In the genomic region with DNA sequence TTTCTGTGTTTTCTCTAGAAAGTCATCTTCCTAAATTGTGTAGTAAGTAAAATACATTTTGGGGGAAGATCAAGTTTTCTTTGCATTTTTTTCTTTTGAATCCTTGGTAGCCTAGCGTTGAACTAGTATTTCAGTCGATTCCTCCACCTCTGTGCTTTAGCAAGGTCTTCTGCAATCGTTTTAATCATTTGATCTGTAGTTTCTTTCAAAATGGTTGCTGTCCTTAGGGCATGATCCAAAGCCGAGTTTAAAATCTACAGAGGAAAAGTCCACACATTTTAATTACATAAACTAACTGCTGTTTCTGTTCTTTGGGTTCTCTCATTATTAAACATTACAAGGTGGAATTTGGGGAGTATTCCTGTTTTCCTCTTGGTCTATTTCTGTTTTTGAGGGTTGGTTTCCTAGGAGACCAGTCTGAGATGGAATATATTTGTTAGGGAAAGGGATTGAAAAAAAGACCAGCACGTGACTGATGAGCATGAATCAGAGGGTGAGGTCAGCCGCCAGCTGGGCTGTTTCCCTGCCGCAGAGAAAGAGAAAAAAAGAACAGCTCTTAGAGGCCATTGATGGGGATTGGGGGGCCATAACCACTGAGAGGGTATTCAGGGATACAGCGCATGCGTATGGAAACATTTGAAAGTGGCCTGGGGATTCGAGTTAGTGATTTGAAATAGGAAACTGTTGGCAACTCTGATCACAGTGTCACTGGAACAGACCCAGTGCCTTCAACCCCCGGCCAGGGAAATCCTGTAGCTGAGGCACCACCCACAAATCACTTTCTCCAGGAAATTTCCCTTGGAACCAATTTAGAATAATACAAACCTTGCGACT, we compare ENCODE assay signal across 1 cellular context.
A peak's percentile ranks its signal among the peaks of the same experiment; 100 is the strongest.
TF ChIP-seq lines count a peak whose summit lies in the region.

No MANE protein-coding gene starts in this region.

TF ChIP-seq in H1, 55 proteins besides CTCF, POLR2A, EP300 and RAD21:
- no peak for TF ChIP-seq RXRA (IDR thresholded peaks at IDR 0.05; ENCODE audit: insufficient read depth, low read depth, low read length)
- TF ChIP-seq HDAC2 (IDR thresholded peaks at IDR 0.05; ENCODE audit: borderline replicate concordance in 1 of 2, low read depth in 2 of 2, low read length in 2 of 2) = no peak
- no peak for TF ChIP-seq CTBP2 (IDR thresholded peaks at IDR 0.05; ENCODE audit: borderline replicate concordance, insufficient read depth, insufficient read length, low read length)
- no peak for TF ChIP-seq BCL11A (IDR thresholded peaks at IDR 0.05; ENCODE audit: low read depth in 2 of 2, low read length in 2 of 2)
- peak; percentile 66; the same call in 1 of the 2 replicates for TF ChIP-seq JUND (IDR thresholded peaks at IDR 0.05; ENCODE audit: low read length)
- peak; percentile 88 for TF ChIP-seq YY1 (IDR thresholded peaks at IDR 0.05; ENCODE audit: low read depth, low read length)
- TF ChIP-seq, protein P1, sequence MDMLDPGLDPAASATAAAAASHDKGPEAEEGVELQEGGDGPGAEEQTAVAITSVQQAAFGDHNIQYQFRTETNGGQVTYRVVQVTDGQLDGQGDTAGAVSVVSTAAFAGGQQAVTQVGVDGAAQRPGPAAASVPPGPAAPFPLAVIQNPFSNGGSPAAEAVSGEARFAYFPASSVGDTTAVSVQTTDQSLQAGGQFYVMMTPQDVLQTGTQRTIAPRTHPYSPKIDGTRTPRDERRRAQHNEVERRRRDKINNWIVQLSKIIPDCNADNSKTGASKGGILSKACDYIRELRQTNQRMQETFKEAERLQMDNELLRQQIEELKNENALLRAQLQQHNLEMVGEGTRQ (IDR thresholded peaks at IDR 0.05; ENCODE audit: low read length) = peak; percentile 87
- TF ChIP-seq SP4 (IDR thresholded peaks at IDR 0.05; ENCODE audit: low read length) = no peak
- no peak for TF ChIP-seq SUZ12 (IDR thresholded peaks at IDR 0.05; ENCODE audit: low read length)
- no peak for TF ChIP-seq POU5F1 (IDR thresholded peaks at IDR 0.05; ENCODE audit: low read depth, low read length)
- TF ChIP-seq, protein P2, sequence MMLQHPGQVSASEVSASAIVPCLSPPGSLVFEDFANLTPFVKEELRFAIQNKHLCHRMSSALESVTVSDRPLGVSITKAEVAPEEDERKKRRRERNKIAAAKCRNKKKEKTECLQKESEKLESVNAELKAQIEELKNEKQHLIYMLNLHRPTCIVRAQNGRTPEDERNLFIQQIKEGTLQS (IDR thresholded peaks at IDR 0.05; ENCODE audit: insufficient read depth, low read depth, low read length) = 0 out of 2 replicates have a peak, but pooled peaks have one; percentile 44
- no peak for TF ChIP-seq EGR1 (IDR thresholded peaks at IDR 0.05; ENCODE audit: borderline replicate concordance, low read depth, low read length)
- TF ChIP-seq GABPA (IDR thresholded peaks at IDR 0.05; ENCODE audit: borderline replicate concordance, insufficient read depth, low read length) = no peak
- TF ChIP-seq RFX5 (IDR thresholded peaks at IDR 0.05; ENCODE audit: borderline replicate concordance, low read depth, low read length) = no peak
- TF ChIP-seq BRCA1 (IDR thresholded peaks at IDR 0.05; ENCODE audit: low read depth, low read length) = no peak
- TF ChIP-seq, protein P3, sequence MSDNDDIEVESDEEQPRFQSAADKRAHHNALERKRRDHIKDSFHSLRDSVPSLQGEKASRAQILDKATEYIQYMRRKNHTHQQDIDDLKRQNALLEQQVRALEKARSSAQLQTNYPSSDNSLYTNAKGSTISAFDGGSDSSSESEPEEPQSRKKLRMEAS (IDR thresholded peaks at IDR 0.05) = peak; percentile 45; the same call in 1 of the 2 replicates
- TF ChIP-seq POLR2AphosphoS5 (IDR thresholded peaks at IDR 0.05; ENCODE audit: low read depth, low read length) = 0 out of 2 replicates have a peak, but pooled peaks have one; percentile 19
- TF ChIP-seq RBBP5 (IDR thresholded peaks at IDR 0.05; ENCODE audit: borderline replicate concordance, low read depth, low read length) = no peak
- no peak for TF ChIP-seq SIRT6 (IDR thresholded peaks at IDR 0.05; ENCODE audit: low read length)
- no peak for TF ChIP-seq TEAD4 (IDR thresholded peaks at IDR 0.05; ENCODE audit: low read depth, low read length)
- no peak for TF ChIP-seq MAFK (IDR thresholded peaks at IDR 0.05; ENCODE audit: low read depth, low read length)
- TF ChIP-seq SP1 (IDR thresholded peaks at IDR 0.05; ENCODE audit: low read depth, low read length) = no peak
- TF ChIP-seq SIN3A (conservative IDR thresholded peaks at IDR 0.05 in 1 of 2, IDR thresholded peaks at IDR 0.05 in 1 of 2; ENCODE audit: low read depth in 1 of 2, low read length in 2 of 2) = no peak; a peak in 1 of 4 replicates
- no peak for TF ChIP-seq SAP30 (IDR thresholded peaks at IDR 0.05; ENCODE audit: insufficient read depth, insufficient replicate concordance, low read length)
- no peak for TF ChIP-seq TAF7 (optimal IDR thresholded peaks at IDR 0.05; ENCODE audit: borderline replicate concordance, low read depth, low read length)
- no peak for TF ChIP-seq TBP (IDR thresholded peaks at IDR 0.05; ENCODE audit: low read depth, low read length)
- TF ChIP-seq BACH1 (IDR thresholded peaks at IDR 0.05; ENCODE audit: low read length) = no peak
- no peak for TF ChIP-seq HDAC6 (IDR thresholded peaks at IDR 0.05; ENCODE audit: low read depth, low read length)
- TF ChIP-seq CHD2 (IDR thresholded peaks at IDR 0.05; ENCODE audit: low read length) = no peak
- TF ChIP-seq JUN (IDR thresholded peaks at IDR 0.05; ENCODE audit: low read depth, low read length) = peak; percentile 63; the same call in 1 of the 2 replicates
- TF ChIP-seq RNF2 (IDR thresholded peaks at IDR 0.05; ENCODE audit: borderline replicate concordance, low read depth, low read length, missing control alignments, poor library complexity, severe bottlenecking) = no peak
- no peak for TF ChIP-seq KDM4A (IDR thresholded peaks at IDR 0.05; ENCODE audit: low read depth, low read length, severe bottlenecking)
- TF ChIP-seq GTF2F1 (IDR thresholded peaks at IDR 0.05; ENCODE audit: borderline replicate concordance, low read depth, low read length) = no peak
- TF ChIP-seq FOSL1 (IDR thresholded peaks at IDR 0.05; ENCODE audit: insufficient read depth, low read depth, low read length) = no peak
- TF ChIP-seq CREB1 (IDR thresholded peaks at IDR 0.05) = no peak
- TF ChIP-seq TAF1 (IDR thresholded peaks at IDR 0.05; ENCODE audit: low read depth, low read length) = peak; percentile 40; the same call in 1 of the 2 replicates
- TF ChIP-seq NANOG (IDR thresholded peaks at IDR 0.05; ENCODE audit: insufficient read depth, low read depth, low read length, poor library complexity, severe bottlenecking) = no peak
- no peak for TF ChIP-seq TCF12 (IDR thresholded peaks at IDR 0.05; ENCODE audit: low read depth, low read length)
- TF ChIP-seq ZNF274 (IDR thresholded peaks at IDR 0.05; ENCODE audit: borderline replicate concordance, extremely low read depth, low read length) = no peak
- TF ChIP-seq SP2 (IDR thresholded peaks at IDR 0.05; ENCODE audit: low read length) = no peak
- TF ChIP-seq, protein P4, sequence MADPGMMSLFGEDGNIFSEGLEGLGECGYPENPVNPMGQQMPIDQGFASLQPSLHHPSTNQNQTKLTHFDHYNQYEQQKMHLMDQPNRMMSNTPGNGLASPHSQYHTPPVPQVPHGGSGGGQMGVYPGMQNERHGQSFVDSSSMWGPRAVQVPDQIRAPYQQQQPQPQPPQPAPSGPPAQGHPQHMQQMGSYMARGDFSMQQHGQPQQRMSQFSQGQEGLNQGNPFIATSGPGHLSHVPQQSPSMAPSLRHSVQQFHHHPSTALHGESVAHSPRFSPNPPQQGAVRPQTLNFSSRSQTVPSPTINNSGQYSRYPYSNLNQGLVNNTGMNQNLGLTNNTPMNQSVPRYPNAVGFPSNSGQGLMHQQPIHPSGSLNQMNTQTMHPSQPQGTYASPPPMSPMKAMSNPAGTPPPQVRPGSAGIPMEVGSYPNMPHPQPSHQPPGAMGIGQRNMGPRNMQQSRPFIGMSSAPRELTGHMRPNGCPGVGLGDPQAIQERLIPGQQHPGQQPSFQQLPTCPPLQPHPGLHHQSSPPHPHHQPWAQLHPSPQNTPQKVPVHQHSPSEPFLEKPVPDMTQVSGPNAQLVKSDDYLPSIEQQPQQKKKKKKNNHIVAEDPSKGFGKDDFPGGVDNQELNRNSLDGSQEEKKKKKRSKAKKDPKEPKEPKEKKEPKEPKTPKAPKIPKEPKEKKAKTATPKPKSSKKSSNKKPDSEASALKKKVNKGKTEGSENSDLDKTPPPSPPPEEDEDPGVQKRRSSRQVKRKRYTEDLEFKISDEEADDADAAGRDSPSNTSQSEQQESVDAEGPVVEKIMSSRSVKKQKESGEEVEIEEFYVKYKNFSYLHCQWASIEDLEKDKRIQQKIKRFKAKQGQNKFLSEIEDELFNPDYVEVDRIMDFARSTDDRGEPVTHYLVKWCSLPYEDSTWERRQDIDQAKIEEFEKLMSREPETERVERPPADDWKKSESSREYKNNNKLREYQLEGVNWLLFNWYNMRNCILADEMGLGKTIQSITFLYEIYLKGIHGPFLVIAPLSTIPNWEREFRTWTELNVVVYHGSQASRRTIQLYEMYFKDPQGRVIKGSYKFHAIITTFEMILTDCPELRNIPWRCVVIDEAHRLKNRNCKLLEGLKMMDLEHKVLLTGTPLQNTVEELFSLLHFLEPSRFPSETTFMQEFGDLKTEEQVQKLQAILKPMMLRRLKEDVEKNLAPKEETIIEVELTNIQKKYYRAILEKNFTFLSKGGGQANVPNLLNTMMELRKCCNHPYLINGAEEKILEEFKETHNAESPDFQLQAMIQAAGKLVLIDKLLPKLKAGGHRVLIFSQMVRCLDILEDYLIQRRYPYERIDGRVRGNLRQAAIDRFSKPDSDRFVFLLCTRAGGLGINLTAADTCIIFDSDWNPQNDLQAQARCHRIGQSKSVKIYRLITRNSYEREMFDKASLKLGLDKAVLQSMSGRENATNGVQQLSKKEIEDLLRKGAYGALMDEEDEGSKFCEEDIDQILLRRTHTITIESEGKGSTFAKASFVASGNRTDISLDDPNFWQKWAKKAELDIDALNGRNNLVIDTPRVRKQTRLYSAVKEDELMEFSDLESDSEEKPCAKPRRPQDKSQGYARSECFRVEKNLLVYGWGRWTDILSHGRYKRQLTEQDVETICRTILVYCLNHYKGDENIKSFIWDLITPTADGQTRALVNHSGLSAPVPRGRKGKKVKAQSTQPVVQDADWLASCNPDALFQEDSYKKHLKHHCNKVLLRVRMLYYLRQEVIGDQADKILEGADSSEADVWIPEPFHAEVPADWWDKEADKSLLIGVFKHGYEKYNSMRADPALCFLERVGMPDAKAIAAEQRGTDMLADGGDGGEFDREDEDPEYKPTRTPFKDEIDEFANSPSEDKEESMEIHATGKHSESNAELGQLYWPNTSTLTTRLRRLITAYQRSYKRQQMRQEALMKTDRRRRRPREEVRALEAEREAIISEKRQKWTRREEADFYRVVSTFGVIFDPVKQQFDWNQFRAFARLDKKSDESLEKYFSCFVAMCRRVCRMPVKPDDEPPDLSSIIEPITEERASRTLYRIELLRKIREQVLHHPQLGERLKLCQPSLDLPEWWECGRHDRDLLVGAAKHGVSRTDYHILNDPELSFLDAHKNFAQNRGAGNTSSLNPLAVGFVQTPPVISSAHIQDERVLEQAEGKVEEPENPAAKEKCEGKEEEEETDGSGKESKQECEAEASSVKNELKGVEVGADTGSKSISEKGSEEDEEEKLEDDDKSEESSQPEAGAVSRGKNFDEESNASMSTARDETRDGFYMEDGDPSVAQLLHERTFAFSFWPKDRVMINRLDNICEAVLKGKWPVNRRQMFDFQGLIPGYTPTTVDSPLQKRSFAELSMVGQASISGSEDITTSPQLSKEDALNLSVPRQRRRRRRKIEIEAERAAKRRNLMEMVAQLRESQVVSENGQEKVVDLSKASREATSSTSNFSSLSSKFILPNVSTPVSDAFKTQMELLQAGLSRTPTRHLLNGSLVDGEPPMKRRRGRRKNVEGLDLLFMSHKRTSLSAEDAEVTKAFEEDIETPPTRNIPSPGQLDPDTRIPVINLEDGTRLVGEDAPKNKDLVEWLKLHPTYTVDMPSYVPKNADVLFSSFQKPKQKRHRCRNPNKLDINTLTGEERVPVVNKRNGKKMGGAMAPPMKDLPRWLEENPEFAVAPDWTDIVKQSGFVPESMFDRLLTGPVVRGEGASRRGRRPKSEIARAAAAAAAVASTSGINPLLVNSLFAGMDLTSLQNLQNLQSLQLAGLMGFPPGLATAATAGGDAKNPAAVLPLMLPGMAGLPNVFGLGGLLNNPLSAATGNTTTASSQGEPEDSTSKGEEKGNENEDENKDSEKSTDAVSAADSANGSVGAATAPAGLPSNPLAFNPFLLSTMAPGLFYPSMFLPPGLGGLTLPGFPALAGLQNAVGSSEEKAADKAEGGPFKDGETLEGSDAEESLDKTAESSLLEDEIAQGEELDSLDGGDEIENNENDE (IDR thresholded peaks at IDR 0.05; ENCODE audit: insufficient replicate concordance, low read length) = no peak
- TF ChIP-seq, protein P5, sequence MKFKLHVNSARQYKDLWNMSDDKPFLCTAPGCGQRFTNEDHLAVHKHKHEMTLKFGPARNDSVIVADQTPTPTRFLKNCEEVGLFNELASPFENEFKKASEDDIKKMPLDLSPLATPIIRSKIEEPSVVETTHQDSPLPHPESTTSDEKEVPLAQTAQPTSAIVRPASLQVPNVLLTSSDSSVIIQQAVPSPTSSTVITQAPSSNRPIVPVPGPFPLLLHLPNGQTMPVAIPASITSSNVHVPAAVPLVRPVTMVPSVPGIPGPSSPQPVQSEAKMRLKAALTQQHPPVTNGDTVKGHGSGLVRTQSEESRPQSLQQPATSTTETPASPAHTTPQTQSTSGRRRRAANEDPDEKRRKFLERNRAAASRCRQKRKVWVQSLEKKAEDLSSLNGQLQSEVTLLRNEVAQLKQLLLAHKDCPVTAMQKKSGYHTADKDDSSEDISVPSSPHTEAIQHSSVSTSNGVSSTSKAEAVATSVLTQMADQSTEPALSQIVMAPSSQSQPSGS (IDR thresholded peaks at IDR 0.05; ENCODE audit: low read length) = peak; percentile 61; the same call in 1 of the 2 replicates
- TF ChIP-seq SIX5 (IDR thresholded peaks at IDR 0.05; ENCODE audit: low read depth, low read length) = no peak
- no peak for TF ChIP-seq CBX8 (IDR thresholded peaks at IDR 0.05; ENCODE audit: borderline replicate concordance, low read depth, low read length)
- TF ChIP-seq ASH2L (IDR thresholded peaks at IDR 0.05; ENCODE audit: low read length) = no peak
- TF ChIP-seq PHF8 (conservative IDR thresholded peaks at IDR 0.05; ENCODE audit: low read depth, low read length) = no peak
- TF ChIP-seq CEBPB (IDR thresholded peaks at IDR 0.05; ENCODE audit: low read depth, low read length) = no peak
- no peak for TF ChIP-seq KDM5A (IDR thresholded peaks at IDR 0.05; ENCODE audit: low read length)
